Comparison of ENCODE assay signal across 1 cellular context in genomic region chr6:36326351-36326995, GRCh38.
TF ChIP-seq lines count a peak whose summit lies in the region.

No MANE protein-coding gene starts in this region.

TF ChIP-seq in SK-N-SH, 30 proteins besides CTCF, POLR2A, EP300 and RAD21 (continued from another document):
- TF ChIP-seq USF2 (IDR thresholded peaks at IDR 0.05; ENCODE audit: borderline replicate concordance, low read depth, low read length) (no peak), NRF1 (IDR thresholded peaks at IDR 0.05; ENCODE audit: low read depth, low read length) (no peak), REST (IDR thresholded peaks at IDR 0.05; ENCODE audit: low read depth, low read length) (no peak), GABPA (IDR thresholded peaks at IDR 0.05; ENCODE audit: low read depth) (no peak), FOXJ3 (CRISPR knock-in tag; IDR thresholded peaks at IDR 0.05) (no peak), TEAD4 (IDR thresholded peaks at IDR 0.05; ENCODE audit: borderline replicate concordance, insufficient read depth) (no peak), FOXM1 (IDR thresholded peaks at IDR 0.05; ENCODE audit: low read depth) (no peak)
TF ChIP-seq in SK-N-SH: peak in this region for 0.
